In the genomic region with DNA sequence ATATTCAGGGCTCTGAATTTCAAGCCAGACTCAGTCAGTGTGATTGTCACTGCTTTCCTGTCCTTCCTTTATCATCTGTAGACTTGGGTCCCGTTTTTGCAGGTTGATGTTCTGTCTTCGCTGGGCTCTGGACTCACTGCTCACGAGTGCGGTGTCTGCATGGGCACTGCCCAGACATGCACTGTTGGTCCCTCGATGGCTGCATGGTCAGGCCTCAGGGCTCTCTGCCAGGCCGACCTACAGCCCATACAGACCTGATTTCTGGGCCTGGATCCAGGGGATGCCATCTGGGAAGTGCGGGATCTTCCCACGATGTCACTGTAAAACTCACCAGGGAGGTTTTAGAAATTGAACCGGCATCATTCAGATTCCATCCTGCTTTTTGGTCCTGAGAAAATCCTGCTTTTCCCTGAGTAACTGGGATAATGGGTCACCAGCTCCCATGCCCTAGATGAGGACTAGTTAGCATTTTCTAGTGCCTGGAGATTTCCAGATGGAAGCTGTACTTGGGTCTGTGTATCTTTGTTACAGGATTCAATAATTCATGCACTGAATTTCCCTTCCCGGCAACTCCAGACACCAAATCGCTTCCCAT, we compare ENCODE assay signal across 1 cellular context.
TF ChIP-seq lines count a peak whose summit lies in the region.

No MANE protein-coding gene starts in this region.

TF ChIP-seq in HCT116, 20 proteins besides CTCF, POLR2A, EP300 and RAD21 (continued from another document):
- TF ChIP-seq, protein P1, sequence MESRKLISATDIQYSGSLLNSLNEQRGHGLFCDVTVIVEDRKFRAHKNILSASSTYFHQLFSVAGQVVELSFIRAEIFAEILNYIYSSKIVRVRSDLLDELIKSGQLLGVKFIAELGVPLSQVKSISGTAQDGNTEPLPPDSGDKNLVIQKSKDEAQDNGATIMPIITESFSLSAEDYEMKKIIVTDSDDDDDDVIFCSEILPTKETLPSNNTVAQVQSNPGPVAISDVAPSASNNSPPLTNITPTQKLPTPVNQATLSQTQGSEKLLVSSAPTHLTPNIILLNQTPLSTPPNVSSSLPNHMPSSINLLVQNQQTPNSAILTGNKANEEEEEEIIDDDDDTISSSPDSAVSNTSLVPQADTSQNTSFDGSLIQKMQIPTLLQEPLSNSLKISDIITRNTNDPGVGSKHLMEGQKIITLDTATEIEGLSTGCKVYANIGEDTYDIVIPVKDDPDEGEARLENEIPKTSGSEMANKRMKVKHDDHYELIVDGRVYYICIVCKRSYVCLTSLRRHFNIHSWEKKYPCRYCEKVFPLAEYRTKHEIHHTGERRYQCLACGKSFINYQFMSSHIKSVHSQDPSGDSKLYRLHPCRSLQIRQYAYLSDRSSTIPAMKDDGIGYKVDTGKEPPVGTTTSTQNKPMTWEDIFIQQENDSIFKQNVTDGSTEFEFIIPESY (IDR thresholded peaks at IDR 0.05; ENCODE audit: extremely low read depth, insufficient replicate concordance, low read length): no peak
- TF ChIP-seq ATF3 (IDR thresholded peaks at IDR 0.05): no peak
- no peak for TF ChIP-seq EZH2 (IDR thresholded peaks at IDR 0.05)
- no peak for TF ChIP-seq SRF (IDR thresholded peaks at IDR 0.05; ENCODE audit: low read depth)
- no peak for TF ChIP-seq EGR1 (IDR thresholded peaks at IDR 0.05; ENCODE audit: low read depth)
- TF ChIP-seq TCF7L2 (IDR thresholded peaks at IDR 0.05; ENCODE audit: borderline replicate concordance, extremely low read depth, insufficient read depth, insufficient read length): no peak
- no peak for TF ChIP-seq ZNF274 (IDR thresholded peaks at IDR 0.05; ENCODE audit: low read depth, low read length)
- TF ChIP-seq, protein P2, sequence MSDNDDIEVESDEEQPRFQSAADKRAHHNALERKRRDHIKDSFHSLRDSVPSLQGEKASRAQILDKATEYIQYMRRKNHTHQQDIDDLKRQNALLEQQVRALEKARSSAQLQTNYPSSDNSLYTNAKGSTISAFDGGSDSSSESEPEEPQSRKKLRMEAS (IDR thresholded peaks at IDR 0.05): no peak
- no peak for TF ChIP-seq ZFX (IDR thresholded peaks at IDR 0.05)
- TF ChIP-seq CEBPB (IDR thresholded peaks at IDR 0.05; ENCODE audit: low read depth): no peak
- no peak for TF ChIP-seq SIN3A (IDR thresholded peaks at IDR 0.05; ENCODE audit: low read depth)
TF ChIP-seq in HCT116: peak in this region for 0.
